8 cellular contexts compared by ENCODE assay signal in genomic region chr14:29016050-29016900, GRCh38.
A peak's percentile ranks its signal among the peaks of the same experiment; 100 is the strongest.
DNase-seq lines count a peak whose midpoint lies in the region; ATAC-seq, FAIRE-seq and TF ChIP-seq lines count a peak whose summit lies in the region.

No MANE protein-coding gene starts in this region.

- no peaks in the 10 kb centered on the region for H4K20me1 ChIP-seq in GM12878 (ENCODE audit: control insufficient read depth, insufficient read depth)

- TF ChIP-seq CTCF in GM12873 (IDR thresholded peaks at IDR 0.05; ENCODE audit: insufficient read depth, low read depth, low read length, missing control alignments): peak; percentile 69
- peak; percentile 46 to 69 (median 53); a peak in 5 of 6 replicates for TF ChIP-seq CTCF in GM12878 (IDR thresholded peaks at IDR 0.05 in 2 of 3, conservative IDR thresholded peaks at IDR 0.05 in 1 of 3; ENCODE audit: control insufficient read depth in 2 of 3, extremely low read depth in 1 of 3, insufficient read depth in 1 of 3, low read depth in 3 of 3, low read length in 3 of 3)

- RAD21 ChIA-PET in GM12878 (lab: Charles Lee; ENCODE audit: unreplicated experiment): no interaction called here

- TF ChIP-seq RAD21 in GM12878 (IDR thresholded peaks at IDR 0.05; ENCODE audit: insufficient read depth, low read depth, low read length): peak; percentile 44

- SMC1A ChIA-PET in GM12878 (lab: Charles Lee; ENCODE audit: uncharacterized antibody, unreplicated experiment): no interaction called here

- intact Hi-C loops in GM12878 (cut with micrococcal nuclease; ENCODE audit: unreplicated experiment): loop anchor here (5.0 to 10.0 kb wide), 2 partner anchors 264 to 529 kb away; no protein-coding TSS in a partner anchor

- H3K36me3 ChIP-seq in GM12878 (ENCODE audit: control insufficient read depth in 2 of 2, insufficient read depth in 2 of 2, low read length in 1 of 2): no peaks in the 10 kb centered on the region

- no peak overlapping the region for H3K4me3 ChIP-seq in GM12878

- H3K27me3 ChIP-seq in GM12878 (replicated peaks in 1 of 2; ENCODE audit: control insufficient read depth in 2 of 2, insufficient read depth in 2 of 2, low read length in 1 of 2): no peaks in the 10 kb centered on the region

- POLR2A ChIA-PET in GM12878 (lab: Charles Lee): no interaction called here

- peak; percentile 33 for DNase-seq in ACHN
- DNase-seq in NCI-H1694 (lab: John Stamatoyannopoulos, UW): peak; percentile 69
- no peak for DNase-seq in GM12878 (ENCODE audit: low read depth, low spot score)
- peak; percentile 11 for DNase-seq in medulla oblongata (ENCODE audit: extremely low spot score)
- no peak for DNase-seq in activated gamma-delta T cell treated with Interleukin-2 at 50 U/mL for 16 hours
- DNase-seq in globus pallidus (ENCODE audit: low spot score): no peak
- DNase-seq in epidermal melanocyte (ENCODE audit: insufficient read length, low spot score): no peak

- WGBS in GM12878 (ENCODE audit: insufficient coverage, insufficient replicate concordance, low lambda C conversion rate, missing lambda C conversion rate): 53% methylated on average over 10 of the region's 10 CpGs

- no peak overlapping the region for H2AFZ ChIP-seq in GM12878 (ENCODE audit: control insufficient read depth, low read depth, low read length)

- no peaks in the 10 kb centered on the region for H3K9me3 ChIP-seq in GM12878 (replicated peaks; ENCODE audit: control insufficient read depth, insufficient read depth, low read length)

- CTCF ChIA-PET in GM12878 (lab: Yijun Ruan, JAX): no interaction called here

- in situ Hi-C loops in ACHN (cut with HindIII; ENCODE audit: low pct_ligation_motif_present, low pct_unique_long_range_greater_than_20kb, low sequenced_read_pairs) (no loop called here), GM12878 (cut with MboI) (no loop called here)

- H3K27ac ChIP-seq in GM12878 (ENCODE audit: control insufficient read depth, insufficient read depth): no peak overlapping the region

- H3K9ac ChIP-seq in GM12878 (ENCODE audit: control insufficient read depth, insufficient read depth, low read length): no peak overlapping the region

- FAIRE-seq in GM12878 (lab: Jason Lieb, UNC): no peak

- H3K79me2 ChIP-seq in GM12878 (ENCODE audit: control insufficient read depth, insufficient read depth, low read length): no peaks in the 10 kb centered on the region

- H3K4me1 ChIP-seq in GM12878 (ENCODE audit: control insufficient read depth, insufficient read depth, low read length): no peaks in the 10 kb centered on the region

- TF ChIP-seq POLR2A in GM12878 (IDR thresholded peaks at IDR 0.05; ENCODE audit: low read depth, low read length): no peak

- no peak for TF ChIP-seq EP300 in GM12878 (IDR thresholded peaks at IDR 0.05; ENCODE audit: borderline replicate concordance in 1 of 2, control insufficient read depth in 1 of 2, low read depth in 2 of 2, low read length in 2 of 2)

- ATAC-seq in GM12878: peak; percentile 69

- H3K4me2 ChIP-seq in GM12878 (ENCODE audit: control insufficient read depth, insufficient read depth): no peak overlapping the region

- no TSS peak for BruUV-seq in GM12878 (replicated peaks; lab: Mats Ljungman, UMichigan)

TF ChIP-seq in GM12878, 131 proteins besides CTCF, POLR2A, EP300 and RAD21:
- TF ChIP-seq SMC3 (IDR thresholded peaks at IDR 0.05; ENCODE audit: borderline replicate concordance, low read length) (peak; percentile 38; the same call in 1 of the 2 replicates), TCF12 (IDR thresholded peaks at IDR 0.05; ENCODE audit: low read depth, low read length) (no peak)

Comparison
In these comparisons a context has a peak if more than half of its experiments do, and no peak if none do; other contexts are left out.
1. DNase-seq: peak in ACHN (single experiment), NCI-H1694 (single experiment) and medulla oblongata (single experiment); none in GM12878 (single experiment), activated gamma-delta T cell treated with Interleukin-2 at 50 U/mL for 16 hours (single experiment), globus pallidus (single experiment) and epidermal melanocyte (single experiment).